In the genomic region with DNA sequence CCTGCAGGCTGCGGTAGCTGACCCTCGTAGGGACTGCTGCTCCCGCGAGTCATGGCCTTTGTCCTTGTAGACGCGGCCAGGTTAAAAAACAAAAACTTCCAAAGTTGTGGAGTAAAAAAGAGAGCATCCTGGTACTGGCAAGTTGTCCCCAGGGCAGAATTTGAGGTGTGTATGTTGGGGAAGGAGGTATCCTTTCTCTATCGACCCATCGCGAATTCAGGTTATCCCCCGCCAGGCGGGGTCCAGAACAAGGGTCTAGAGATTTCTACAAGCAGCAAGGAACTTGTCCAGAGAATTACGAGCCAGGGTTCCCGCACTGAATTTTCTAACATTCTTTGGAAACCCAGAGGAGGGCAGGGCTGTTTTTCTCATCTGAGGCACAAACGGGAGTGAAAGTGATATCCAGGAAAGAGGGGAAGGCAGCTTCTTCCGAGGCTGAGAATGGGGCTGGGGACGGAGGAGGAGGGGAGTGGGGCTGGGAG, we compare ENCODE assay signal across 10 cellular contexts. TPM values are rescaled to one million over a fixed set of nuclear protein-coding genes. Genes with fewer than 3 reads are reported as not detected.
DNase-seq lines count a peak whose midpoint lies in the region; ATAC-seq and TF ChIP-seq lines count a peak whose summit lies in the region.
"Had no signal": no experiment of that assay in that cellular context is flagged by ENCODE, and none has a peak within 500 bp of the region (broad histone marks: within the 10 kb centered on the region; RNA-seq: fewer than 3 reads in every experiment).

No MANE protein-coding gene starts in this region.

- H3K27me3 ChIP-seq in GM23338 (ENCODE audit: insufficient read depth) (peaks cover 95% of the 10 kb centered on the region), iPS-15b (ENCODE audit: control insufficient read depth, insufficient read depth, low read length) (peaks cover 88% of the 10 kb centered on the region), skeletal muscle tissue (ENCODE audit: control insufficient read depth in 3 of 3, insufficient read depth in 3 of 3, low read length in 3 of 3) (peaks cover 43 to 48% (median 44%) of the 10 kb centered on the region in 3 donors), foreskin keratinocyte (peaks cover 5% of the 10 kb centered on the region)
- H3K27me3 ChIP-seq in effector memory CD4-positive, alpha-beta T cell (replicated peaks; ENCODE audit: control insufficient read depth, insufficient read depth, low read length, poor library complexity, severe bottlenecking), result peaks cover 12% of the 10 kb centered on the region

- no peak overlapping the region for H3K27ac Mint-ChIP-seq in GM23338

- H3K79me2 ChIP-seq in GM23338 (replicated peaks; ENCODE audit: insufficient read depth), result no peaks in the 10 kb centered on the region

- peaks cover 16% of the 10 kb centered on the region for H3F3A ChIP-seq in GM23338 (replicated peaks; ENCODE audit: low read depth)

- no peak for ATAC-seq in GM23338
- ATAC-seq in foreskin keratinocyte, result no peak

- H3K4me3 Mint-ChIP-seq in GM23338, result peak overlapping the region; percentile 65

- no peak overlapping the region; the same call in 1 of the 2 replicates for H2AFZ ChIP-seq in GM23338

- H3K36me3 Mint-ChIP-seq in GM23338 (ENCODE audit: low read depth), result no peaks in the 10 kb centered on the region

- peaks cover 94% of the 10 kb centered on the region for H3K27me3 Mint-ChIP-seq in GM23338 (ENCODE audit: insufficient read depth, low read depth, poor library complexity)

- no peak overlapping the region for H3K9ac ChIP-seq in iPS-15b (ENCODE audit: low read depth, low read length)
- no peak overlapping the region for H3K9ac ChIP-seq in skeletal muscle tissue (ENCODE audit: low read depth in 1 of 3, low read length in 3 of 3)

- peaks cover 15% of the 10 kb centered on the region for H4K20me1 ChIP-seq in GM23338 (replicated peaks; ENCODE audit: insufficient read depth)

- no peaks in the 10 kb centered on the region for H3K9me3 Mint-ChIP-seq in GM23338

- H3K4me1 ChIP-seq in GM23338 (ENCODE audit: insufficient read depth), result peaks cover 72% of the 10 kb centered on the region
- H3K4me1 ChIP-seq in iPS-15b (ENCODE audit: control insufficient read depth, insufficient read depth, low read length), result peaks cover 16% of the 10 kb centered on the region
- H3K4me1 ChIP-seq in skeletal muscle tissue (ENCODE audit: control insufficient read depth in 3 of 3, insufficient read depth in 3 of 3, low read length in 3 of 3), result peaks cover 7 to 18% (median 8%) of the 10 kb centered on the region in 3 donors
- no peaks in the 10 kb centered on the region for H3K4me1 ChIP-seq in effector memory CD4-positive, alpha-beta T cell (ENCODE audit: control insufficient read depth, insufficient read depth, low read length, poor library complexity, severe bottlenecking)
- H3K4me1 ChIP-seq in foreskin keratinocyte, result peaks cover 11% of the 10 kb centered on the region

- TF ChIP-seq CTCF in GM23338 (conservative IDR thresholded peaks at IDR 0.05; ENCODE audit: low read depth in 2 of 2) (no peak), WI38 (IDR thresholded peaks at IDR 0.05; ENCODE audit: low read depth, low read length) (no peak), foreskin keratinocyte (conservative IDR thresholded peaks at IDR 0.05) (no peak)

- no peaks in the 10 kb centered on the region for H3K9me2 ChIP-seq in GM23338 (ENCODE audit: insufficient read depth)

- H3K36me3 ChIP-seq in GM23338 (ENCODE audit: insufficient read depth) (no peaks in the 10 kb centered on the region), iPS-15b (ENCODE audit: control insufficient read depth, insufficient read depth, low read length) (no peaks in the 10 kb centered on the region), skeletal muscle tissue (ENCODE audit: control insufficient read depth in 3 of 3, insufficient read depth in 3 of 3, low read length in 3 of 3) (peaks cover 5 to 11% (median 8%) of the 10 kb centered on the region in 3 donors)
- H3K36me3 ChIP-seq in effector memory CD4-positive, alpha-beta T cell (ENCODE audit: control insufficient read depth, insufficient read depth, low read length), result no peaks in the 10 kb centered on the region

- peak overlapping the region; percentile 53 for H3K4me3 ChIP-seq in GM23338
- peak overlapping the region; percentile 61 for H3K4me3 ChIP-seq in WI38 (ENCODE audit: low read depth, low read length)
- peak overlapping the region; percentile 39 for H3K4me3 ChIP-seq in iPS-15b (ENCODE audit: low read depth, low read length)
- peak overlapping the region in 2 of 3 donors; percentile 52 to 54 for H3K4me3 ChIP-seq in skeletal muscle tissue (ENCODE audit: low read length in 3 of 3)
- no peak overlapping the region for H3K4me3 ChIP-seq in effector memory CD4-positive, alpha-beta T cell (ENCODE audit: insufficient read depth, low read depth, low read length, poor library complexity, severe bottlenecking)

- H3K27ac ChIP-seq in GM23338 (ENCODE audit: low read depth) (no peak overlapping the region), skeletal muscle tissue (ENCODE audit: low read depth, low read length) (no peak overlapping the region), foreskin keratinocyte (no peak overlapping the region)
- H3K27ac ChIP-seq in effector memory CD4-positive, alpha-beta T cell (ENCODE audit: insufficient read depth, low read length, poor library complexity, severe bottlenecking), result no peak overlapping the region

- peak overlapping the region; percentile 85 for H3K4me2 ChIP-seq in GM23338

- DNase-seq in GM23338 (ENCODE audit: low spot score) (no peak), NCI-H146 treated with DMSO at 0.1 percent for 48 hours (lab: John Stamatoyannopoulos, UW; ENCODE audit: unreplicated experiment) (no peak), foreskin keratinocyte (no peak)
- DNase-seq in effector memory CD4-positive, alpha-beta T cell, result no peak
- no peak for DNase-seq in stimulated activated CD4-positive, alpha-beta T cell treated with anti-CD3 and anti-CD28 coated beads, Interleukin-1b, Interleukin-23, amount 100 ng/mL, for 48 hours
- DNase-seq: naive B cell, NCI-H446 had no signal

- H3K9me3 ChIP-seq in iPS-15b (ENCODE audit: control insufficient read depth, insufficient read depth, low read length), result no peaks in the 10 kb centered on the region
- H3K9me3 ChIP-seq in skeletal muscle tissue (ENCODE audit: control insufficient read depth in 3 of 3, low read length in 3 of 3), result no peaks in the 10 kb centered on the region
- no peaks in the 10 kb centered on the region for H3K9me3 ChIP-seq in effector memory CD4-positive, alpha-beta T cell (ENCODE audit: control insufficient read depth, low read length)

- peaks cover 60% of the 10 kb centered on the region for H3K4me1 Mint-ChIP-seq in GM23338

TF ChIP-seq in GM23338, 12 proteins besides CTCF, POLR2A, EP300 and RAD21:
- TF ChIP-seq, protein P1, sequence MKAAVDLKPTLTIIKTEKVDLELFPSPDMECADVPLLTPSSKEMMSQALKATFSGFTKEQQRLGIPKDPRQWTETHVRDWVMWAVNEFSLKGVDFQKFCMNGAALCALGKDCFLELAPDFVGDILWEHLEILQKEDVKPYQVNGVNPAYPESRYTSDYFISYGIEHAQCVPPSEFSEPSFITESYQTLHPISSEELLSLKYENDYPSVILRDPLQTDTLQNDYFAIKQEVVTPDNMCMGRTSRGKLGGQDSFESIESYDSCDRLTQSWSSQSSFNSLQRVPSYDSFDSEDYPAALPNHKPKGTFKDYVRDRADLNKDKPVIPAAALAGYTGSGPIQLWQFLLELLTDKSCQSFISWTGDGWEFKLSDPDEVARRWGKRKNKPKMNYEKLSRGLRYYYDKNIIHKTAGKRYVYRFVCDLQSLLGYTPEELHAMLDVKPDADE (IDR thresholded peaks at IDR 0.05), result no peak
- TF ChIP-seq JUNB (IDR thresholded peaks at IDR 0.05; ENCODE audit: unreplicated experiment), result no peak
- TF ChIP-seq CREB1 (CRISPR knock-in tag; IDR thresholded peaks at IDR 0.05; ENCODE audit: low read depth), result no peak
- peak; percentile 53 for TF ChIP-seq EZH2phosphoT487 (IDR thresholded peaks at IDR 0.05; ENCODE audit: unreplicated experiment)
- TF ChIP-seq EZH2 (IDR thresholded peaks at IDR 0.05; ENCODE audit: low read depth, unreplicated experiment), result peak; percentile 92
- no peak for TF ChIP-seq ZNF114 (CRISPR knock-in tag; IDR thresholded peaks at IDR 0.05)
TF ChIP-seq in GM23338: peak in this region for 2.

RNA-seq across cellular contexts. Expression of a gene that starts 16.3 kb away (rescaled TPM):
- total RNA-seq in GM23338 (2014; rRNA removed; shearing (Covaris generic)), result 0.24 and 0.35 TPM in 2 replicates
- 0.18 and 0.33 TPM in 2 replicates for polyA plus RNA-seq in GM23338 (2016; fragmentation: Nextera tagmentation; extraction: Ambion mirVana)
- total RNA-seq in skeletal muscle tissue, result 16.7 TPM
- total RNA-seq in foreskin keratinocyte, result 25.1 and 33.5 TPM in 2 replicates
- 10.3 and 11.9 TPM in 2 replicates for polyA plus RNA-seq in foreskin keratinocyte

Comparison
In these comparisons a context has a peak if more than half of its experiments do, and no peak if none do; other contexts are left out.
1. RNA of a gene that starts 16.3 kb away (total RNA-seq): 25.1 to 33.5 TPM in foreskin keratinocyte and 16.7 TPM in skeletal muscle tissue (single experiment); 0.24 to 0.35 TPM in GM23338; every median in the first group is over 10 times any median in the second.